ENCODE assay signal across 27 cellular contexts in the genomic region with DNA sequence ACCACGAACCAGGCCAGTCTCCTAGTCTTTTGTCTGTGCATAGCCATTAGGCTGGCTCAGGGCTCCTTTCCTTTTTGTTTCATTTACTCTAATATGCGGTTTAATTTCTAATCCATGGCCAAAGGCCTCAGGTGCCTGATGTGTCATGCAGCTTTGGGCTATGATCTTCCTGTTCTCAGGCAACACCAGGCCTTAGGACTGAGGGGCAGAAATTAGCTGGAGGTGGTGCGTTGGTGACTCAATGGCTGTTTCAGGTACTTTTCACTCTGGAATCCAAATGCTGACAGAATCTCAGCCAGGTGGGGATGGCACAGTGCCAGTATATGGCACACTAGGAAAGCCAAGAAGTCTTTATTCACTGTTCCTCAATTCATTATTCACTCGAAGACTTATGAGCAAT.
"Had no signal": no experiment of that assay in that cellular context is flagged by ENCODE, and none has a peak within 500 bp of the region (broad histone marks: within the 10 kb centered on the region; RNA-seq: fewer than 3 reads in every experiment).

No MANE protein-coding gene starts in this region.

- DNase-seq: activated CD4-positive, alpha-beta T cell treated with anti-CD3 and anti-CD28 coated beads, Interleukin-2, amount 50 U/mL, for 4 hours; activated CD4-positive, CD25-positive, alpha-beta regulatory T cell treated with anti-CD3 and anti-CD28 coated beads, Interleukin-2, amount 50 U/mL, for 72 hours; activated CD8-positive, alpha-beta memory T cell treated with anti-CD3 and anti-CD28 coated beads, Interleukin-2, amount 10 ng/mL, durations not matched to agents 7 days and 5 days; activated CD8-positive, alpha-beta T cell treated with anti-CD3 and anti-CD28 coated beads, Interleukin-2, amount 10 ng/mL, durations not matched to agents 7 days and 5 days; activated effector memory CD4-positive, alpha-beta T cell treated with Interleukin-2 at 50 U/mL for 16 hours; activated naive CD4-positive, alpha-beta T cell; activated T-cell treated with anti-CD3 and anti-CD28 coated beads, Interleukin-2, amount 50 U/mL, for 24 hours; aorta; MM.1S; NCI-H1105; NCI-H1436; NCI-H1694 treated with DMSO at 0.1 percent for 48 hours; NCI-H2029 treated with DMSO at 0.1 percent for 48 hours; NCI-H2171; NCI-H2227 treated with DMSO at 0.1 percent for 48 hours; NCI-H446 treated with DMSO at 0.1 percent for 48 hours; NCI-H524 treated with DMSO at 0.1 percent for 48 hours; NCI-H774; NK-92 treated with Interleukin-12 subunit alpha and Interleukin-12 subunit beta, amount 100 ng/mL, for 24 hours; OCI-M1; SIG-M5; T-helper 17 cell; T-helper 9 cell had no signal

- H3K9me3 Mint-ChIP-seq: activated naive CD4-positive, alpha-beta T cell treated with anti-CD3 and anti-CD28 coated beads, Interleukin-2, amount 50 U/mL, for 24 hours; activated T-cell treated with anti-CD3 and anti-CD28 coated beads, Interleukin-2, amount 50 U/mL, for 24 hours; activated T-helper 1 cell treated with anti-CD3 and anti-CD28 coated beads, Interleukin-12 subunit alpha, Interleukin-12 subunit beta, Interleukin-2, Interleukin-4 antibody, amounts not matched to agents 30 ng/mL and 10 ng/mL and 1 ng/mL, durations not matched to agents 14 hours and 24 hours and 36 hours; central memory CD8-positive, alpha-beta T cell; WTC11 had no signal

- H3K4me1 Mint-ChIP-seq: activated CD8-positive, alpha-beta memory T cell treated with anti-CD3 and anti-CD28 coated beads, Interleukin-2, amount 10 ng/mL, durations not matched to agents 7 days and 5 days; activated naive CD4-positive, alpha-beta T cell treated with anti-CD3 and anti-CD28 coated beads, Interleukin-2, amount 50 U/mL, for 24 hours; central memory CD8-positive, alpha-beta T cell; T-helper 17 cell had no signal

- H3K27ac Mint-ChIP-seq: activated CD8-positive, alpha-beta memory T cell treated with anti-CD3 and anti-CD28 coated beads, Interleukin-2, amount 10 ng/mL, durations not matched to agents 7 days and 5 days; activated CD8-positive, alpha-beta T cell treated with anti-CD3 and anti-CD28 coated beads, Interleukin-2, amount 10 ng/mL, durations not matched to agents 7 days and 5 days; activated naive CD4-positive, alpha-beta T cell treated with anti-CD3 and anti-CD28 coated beads, Interleukin-2, amount 50 U/mL, for 24 hours; activated T-cell treated with anti-CD3 and anti-CD28 coated beads, Interleukin-2, amount 50 U/mL, for 24 hours; activated T-helper 1 cell treated with anti-CD3 and anti-CD28 coated beads, Interleukin-12 subunit alpha, Interleukin-12 subunit beta, Interleukin-2, Interleukin-4 antibody, amounts not matched to agents 30 ng/mL and 10 ng/mL and 1 ng/mL, durations not matched to agents 14 hours and 24 hours and 36 hours; T-helper 17 cell; WTC11 had no signal

- ATAC-seq: activated CD8-positive, alpha-beta memory T cell treated with anti-CD3 and anti-CD28 coated beads, Interleukin-2, amount 10 ng/mL, durations not matched to agents 7 days and 5 days; activated CD8-positive, alpha-beta T cell treated with anti-CD3 and anti-CD28 coated beads, Interleukin-2, amount 10 ng/mL, durations not matched to agents 7 days and 5 days; T-helper 17 cell had no signal

- H3K4me3 Mint-ChIP-seq: activated CD8-positive, alpha-beta memory T cell treated with anti-CD3 and anti-CD28 coated beads, Interleukin-2, amount 10 ng/mL, durations not matched to agents 7 days and 5 days; activated CD8-positive, alpha-beta T cell treated with anti-CD3 and anti-CD28 coated beads, Interleukin-2, amount 10 ng/mL, durations not matched to agents 7 days and 5 days; activated naive CD4-positive, alpha-beta T cell treated with anti-CD3 and anti-CD28 coated beads, Interleukin-2, amount 50 U/mL, for 24 hours; activated T-cell treated with anti-CD3 and anti-CD28 coated beads, Interleukin-2, amount 50 U/mL, for 24 hours; activated T-helper 1 cell treated with anti-CD3 and anti-CD28 coated beads, Interleukin-12 subunit alpha, Interleukin-12 subunit beta, Interleukin-2, Interleukin-4 antibody, amounts not matched to agents 30 ng/mL and 10 ng/mL and 1 ng/mL, durations not matched to agents 14 hours and 24 hours and 36 hours; central memory CD8-positive, alpha-beta T cell; T-helper 17 cell; WTC11 had no signal

- H3K36me3 Mint-ChIP-seq: activated CD8-positive, alpha-beta memory T cell treated with anti-CD3 and anti-CD28 coated beads, Interleukin-2, amount 10 ng/mL, durations not matched to agents 7 days and 5 days; activated naive CD4-positive, alpha-beta T cell treated with anti-CD3 and anti-CD28 coated beads, Interleukin-2, amount 50 U/mL, for 24 hours; WTC11 had no signal
